In genomic region chr7:64686493-64687184, GRCh38 we compare ENCODE assay signal across 9 cellular contexts. TPM values are rescaled to one million over a fixed set of nuclear protein-coding genes. Genes with fewer than 3 reads are reported as not detected.
DNase-seq lines count a peak whose midpoint lies in the region; ATAC-seq and TF ChIP-seq lines count a peak whose summit lies in the region.
"Had no signal": no experiment of that assay in that cellular context is flagged by ENCODE, and none has a peak within 500 bp of the region (broad histone marks: within the 10 kb centered on the region; RNA-seq: fewer than 3 reads in every experiment).

No MANE protein-coding gene starts in this region.

- H3K4me3 Mint-ChIP-seq in T-helper 17 cell = peak overlapping the region; percentile 22
- H3K4me3 Mint-ChIP-seq in natural killer cell = no peak overlapping the region

- H3K36me3 Mint-ChIP-seq in T-helper 17 cell (ENCODE audit: low read depth) (peaks cover 14% of the 10 kb centered on the region), natural killer cell (no peaks in the 10 kb centered on the region)

- no peaks in the 10 kb centered on the region for H3K27me3 Mint-ChIP-seq in T-helper 17 cell
- H3K27me3 Mint-ChIP-seq in natural killer cell (ENCODE audit: low read depth in 2 of 2) = no peaks in the 10 kb centered on the region

- peaks cover 2% of the 10 kb centered on the region in 2 donors for H3K9me3 Mint-ChIP-seq in natural killer cell

- H3K4me1 Mint-ChIP-seq in T-helper 17 cell (peaks cover 12% of the 10 kb centered on the region), natural killer cell (peaks cover 54 to 55% of the 10 kb centered on the region in 2 donors)

- no peaks in the 10 kb centered on the region for H3K9me3 ChIP-seq in T-helper 17 cell (ENCODE audit: control insufficient read depth, low read length, poor library complexity, severe bottlenecking)

- intact Hi-C loops in natural killer cell (cut with micrococcal nuclease) = no loop called here

- DNase-seq in DMS53 treated with DMSO at 0.1 percent for 48 hours (lab: John Stamatoyannopoulos, UW; ENCODE audit: unreplicated experiment) (peak; percentile 10), T-helper 17 cell (no peak), natural killer cell (no peak), HuH-7.5 (ENCODE audit: low spot score) (no peak), GM20000 (ENCODE audit: low spot score) (no peak), NCI-H2029 (lab: John Stamatoyannopoulos, UW) (no peak)
- DNase-seq in activated effector memory CD4-positive, alpha-beta T cell treated with Interleukin-2 at 50 U/mL for 16 hours = no peak
- DNase-seq: left ventricle myocardium superior had no signal

- H3K27ac Mint-ChIP-seq in T-helper 17 cell (no peak overlapping the region), natural killer cell (peak overlapping the region; percentile 4 to 67)

- ATAC-seq in HG03342 (IDR thresholded peaks at IDR 0.05; ENCODE audit: unreplicated experiment) = peak; percentile 44
- peak; percentile 44 for ATAC-seq in T-helper 17 cell
- no peak for ATAC-seq in natural killer cell
- ATAC-seq: left ventricle myocardium superior had no signal

- TF ChIP-seq CTCF in natural killer cell (IDR thresholded peaks at IDR 0.05) (no peak), GM20000 (IDR thresholded peaks at IDR 0.05; ENCODE audit: extremely low read depth, missing control alignments) (no peak)

RNA-seq across cellular contexts. Expression of gene ZNF107, which starts 20.7 kb away (rescaled TPM):
- total RNA-seq in T-helper 17 cell (10 to 100 TPM; 13.0 to 13.5 TPM), natural killer cell (10 to 100 TPM; 10.3 to 13.3 (median 10.4) TPM)

Comparison
In these comparisons a context has a peak if more than half of its experiments do, and no peak if none do; other contexts are left out.
1. ATAC-seq: peak in HG03342 (single experiment) and T-helper 17 cell (single experiment); none in natural killer cell (0 of 3).